Comparison of ENCODE assay signal across 1 cellular context in genomic region chr2:8934338-8934737, GRCh38.
TF ChIP-seq lines count a peak whose summit lies in the region.

No MANE protein-coding gene starts in this region.

TF ChIP-seq in K562, 482 proteins besides CTCF, POLR2A, EP300 and RAD21 (continued from another document):
- TF ChIP-seq, protein P1, sequence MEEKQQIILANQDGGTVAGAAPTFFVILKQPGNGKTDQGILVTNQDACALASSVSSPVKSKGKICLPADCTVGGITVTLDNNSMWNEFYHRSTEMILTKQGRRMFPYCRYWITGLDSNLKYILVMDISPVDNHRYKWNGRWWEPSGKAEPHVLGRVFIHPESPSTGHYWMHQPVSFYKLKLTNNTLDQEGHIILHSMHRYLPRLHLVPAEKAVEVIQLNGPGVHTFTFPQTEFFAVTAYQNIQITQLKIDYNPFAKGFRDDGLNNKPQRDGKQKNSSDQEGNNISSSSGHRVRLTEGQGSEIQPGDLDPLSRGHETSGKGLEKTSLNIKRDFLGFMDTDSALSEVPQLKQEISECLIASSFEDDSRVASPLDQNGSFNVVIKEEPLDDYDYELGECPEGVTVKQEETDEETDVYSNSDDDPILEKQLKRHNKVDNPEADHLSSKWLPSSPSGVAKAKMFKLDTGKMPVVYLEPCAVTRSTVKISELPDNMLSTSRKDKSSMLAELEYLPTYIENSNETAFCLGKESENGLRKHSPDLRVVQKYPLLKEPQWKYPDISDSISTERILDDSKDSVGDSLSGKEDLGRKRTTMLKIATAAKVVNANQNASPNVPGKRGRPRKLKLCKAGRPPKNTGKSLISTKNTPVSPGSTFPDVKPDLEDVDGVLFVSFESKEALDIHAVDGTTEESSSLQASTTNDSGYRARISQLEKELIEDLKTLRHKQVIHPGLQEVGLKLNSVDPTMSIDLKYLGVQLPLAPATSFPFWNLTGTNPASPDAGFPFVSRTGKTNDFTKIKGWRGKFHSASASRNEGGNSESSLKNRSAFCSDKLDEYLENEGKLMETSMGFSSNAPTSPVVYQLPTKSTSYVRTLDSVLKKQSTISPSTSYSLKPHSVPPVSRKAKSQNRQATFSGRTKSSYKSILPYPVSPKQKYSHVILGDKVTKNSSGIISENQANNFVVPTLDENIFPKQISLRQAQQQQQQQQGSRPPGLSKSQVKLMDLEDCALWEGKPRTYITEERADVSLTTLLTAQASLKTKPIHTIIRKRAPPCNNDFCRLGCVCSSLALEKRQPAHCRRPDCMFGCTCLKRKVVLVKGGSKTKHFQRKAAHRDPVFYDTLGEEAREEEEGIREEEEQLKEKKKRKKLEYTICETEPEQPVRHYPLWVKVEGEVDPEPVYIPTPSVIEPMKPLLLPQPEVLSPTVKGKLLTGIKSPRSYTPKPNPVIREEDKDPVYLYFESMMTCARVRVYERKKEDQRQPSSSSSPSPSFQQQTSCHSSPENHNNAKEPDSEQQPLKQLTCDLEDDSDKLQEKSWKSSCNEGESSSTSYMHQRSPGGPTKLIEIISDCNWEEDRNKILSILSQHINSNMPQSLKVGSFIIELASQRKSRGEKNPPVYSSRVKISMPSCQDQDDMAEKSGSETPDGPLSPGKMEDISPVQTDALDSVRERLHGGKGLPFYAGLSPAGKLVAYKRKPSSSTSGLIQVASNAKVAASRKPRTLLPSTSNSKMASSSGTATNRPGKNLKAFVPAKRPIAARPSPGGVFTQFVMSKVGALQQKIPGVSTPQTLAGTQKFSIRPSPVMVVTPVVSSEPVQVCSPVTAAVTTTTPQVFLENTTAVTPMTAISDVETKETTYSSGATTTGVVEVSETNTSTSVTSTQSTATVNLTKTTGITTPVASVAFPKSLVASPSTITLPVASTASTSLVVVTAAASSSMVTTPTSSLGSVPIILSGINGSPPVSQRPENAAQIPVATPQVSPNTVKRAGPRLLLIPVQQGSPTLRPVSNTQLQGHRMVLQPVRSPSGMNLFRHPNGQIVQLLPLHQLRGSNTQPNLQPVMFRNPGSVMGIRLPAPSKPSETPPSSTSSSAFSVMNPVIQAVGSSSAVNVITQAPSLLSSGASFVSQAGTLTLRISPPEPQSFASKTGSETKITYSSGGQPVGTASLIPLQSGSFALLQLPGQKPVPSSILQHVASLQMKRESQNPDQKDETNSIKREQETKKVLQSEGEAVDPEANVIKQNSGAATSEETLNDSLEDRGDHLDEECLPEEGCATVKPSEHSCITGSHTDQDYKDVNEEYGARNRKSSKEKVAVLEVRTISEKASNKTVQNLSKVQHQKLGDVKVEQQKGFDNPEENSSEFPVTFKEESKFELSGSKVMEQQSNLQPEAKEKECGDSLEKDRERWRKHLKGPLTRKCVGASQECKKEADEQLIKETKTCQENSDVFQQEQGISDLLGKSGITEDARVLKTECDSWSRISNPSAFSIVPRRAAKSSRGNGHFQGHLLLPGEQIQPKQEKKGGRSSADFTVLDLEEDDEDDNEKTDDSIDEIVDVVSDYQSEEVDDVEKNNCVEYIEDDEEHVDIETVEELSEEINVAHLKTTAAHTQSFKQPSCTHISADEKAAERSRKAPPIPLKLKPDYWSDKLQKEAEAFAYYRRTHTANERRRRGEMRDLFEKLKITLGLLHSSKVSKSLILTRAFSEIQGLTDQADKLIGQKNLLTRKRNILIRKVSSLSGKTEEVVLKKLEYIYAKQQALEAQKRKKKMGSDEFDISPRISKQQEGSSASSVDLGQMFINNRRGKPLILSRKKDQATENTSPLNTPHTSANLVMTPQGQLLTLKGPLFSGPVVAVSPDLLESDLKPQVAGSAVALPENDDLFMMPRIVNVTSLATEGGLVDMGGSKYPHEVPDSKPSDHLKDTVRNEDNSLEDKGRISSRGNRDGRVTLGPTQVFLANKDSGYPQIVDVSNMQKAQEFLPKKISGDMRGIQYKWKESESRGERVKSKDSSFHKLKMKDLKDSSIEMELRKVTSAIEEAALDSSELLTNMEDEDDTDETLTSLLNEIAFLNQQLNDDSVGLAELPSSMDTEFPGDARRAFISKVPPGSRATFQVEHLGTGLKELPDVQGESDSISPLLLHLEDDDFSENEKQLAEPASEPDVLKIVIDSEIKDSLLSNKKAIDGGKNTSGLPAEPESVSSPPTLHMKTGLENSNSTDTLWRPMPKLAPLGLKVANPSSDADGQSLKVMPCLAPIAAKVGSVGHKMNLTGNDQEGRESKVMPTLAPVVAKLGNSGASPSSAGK (IDR thresholded peaks at IDR 0.05) = 0 out of 2 replicates have a peak, but pooled peaks have one; percentile 9
- TF ChIP-seq ETV5 (CRISPR knock-in tag; IDR thresholded peaks at IDR 0.05; ENCODE audit: low read depth) (no peak), CBFA2T3 (IDR thresholded peaks at IDR 0.05) (peak; percentile 54)
TF ChIP-seq in K562: peak in this region for 13.
